Comparison of ENCODE assay signal across 1 cellular context in the genomic region with DNA sequence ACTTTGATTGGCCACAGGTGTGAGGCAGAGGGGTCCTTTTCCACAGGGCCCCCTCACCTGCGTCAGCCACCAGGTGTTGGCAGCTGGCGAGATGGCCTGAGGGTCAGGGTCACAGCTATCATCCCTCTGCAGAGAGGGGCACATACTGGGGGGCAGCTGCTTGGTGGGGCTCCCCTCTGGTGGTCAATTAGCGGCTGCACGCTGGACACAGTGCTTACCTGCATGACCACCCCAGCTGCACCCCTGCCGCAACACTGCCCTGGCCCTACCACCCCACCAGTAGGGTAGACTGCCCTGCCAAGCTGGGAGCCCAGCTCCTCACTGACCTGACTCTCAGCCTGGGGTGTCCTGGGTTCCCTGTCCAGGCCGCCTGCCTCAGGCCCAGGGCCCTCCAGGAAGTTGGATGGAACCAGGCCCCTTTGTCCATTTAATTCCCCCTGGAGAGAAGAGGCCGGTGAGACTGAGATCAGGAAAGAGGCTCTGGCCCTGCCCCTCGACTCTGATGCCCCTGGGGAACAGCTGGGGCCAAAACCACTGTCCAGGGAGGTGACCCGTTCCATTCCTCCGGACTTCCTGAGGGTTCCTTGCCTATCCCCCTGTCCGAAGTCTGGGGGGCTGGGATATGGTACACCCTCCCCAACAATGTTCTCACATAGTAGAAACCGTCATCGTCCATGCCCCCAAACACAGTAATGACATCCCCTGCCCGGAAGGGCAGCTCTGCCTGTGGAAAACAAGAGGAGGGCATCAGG.
TF ChIP-seq lines count a peak whose summit lies in the region.

No MANE protein-coding gene starts in this region.

TF ChIP-seq in GM23338, 12 proteins besides CTCF, POLR2A, EP300 and RAD21:
- no peak for TF ChIP-seq EZH2 (IDR thresholded peaks at IDR 0.05; ENCODE audit: low read depth, unreplicated experiment)
- TF ChIP-seq ZNF114 (CRISPR knock-in tag; IDR thresholded peaks at IDR 0.05): no peak
- no peak for TF ChIP-seq JUNB (IDR thresholded peaks at IDR 0.05; ENCODE audit: unreplicated experiment)
- no peak for TF ChIP-seq POLR2AphosphoS5 (IDR thresholded peaks at IDR 0.05; ENCODE audit: low read depth)
- TF ChIP-seq STAT1 (IDR thresholded peaks at IDR 0.05; ENCODE audit: unreplicated experiment): no peak
- TF ChIP-seq, protein P1, sequence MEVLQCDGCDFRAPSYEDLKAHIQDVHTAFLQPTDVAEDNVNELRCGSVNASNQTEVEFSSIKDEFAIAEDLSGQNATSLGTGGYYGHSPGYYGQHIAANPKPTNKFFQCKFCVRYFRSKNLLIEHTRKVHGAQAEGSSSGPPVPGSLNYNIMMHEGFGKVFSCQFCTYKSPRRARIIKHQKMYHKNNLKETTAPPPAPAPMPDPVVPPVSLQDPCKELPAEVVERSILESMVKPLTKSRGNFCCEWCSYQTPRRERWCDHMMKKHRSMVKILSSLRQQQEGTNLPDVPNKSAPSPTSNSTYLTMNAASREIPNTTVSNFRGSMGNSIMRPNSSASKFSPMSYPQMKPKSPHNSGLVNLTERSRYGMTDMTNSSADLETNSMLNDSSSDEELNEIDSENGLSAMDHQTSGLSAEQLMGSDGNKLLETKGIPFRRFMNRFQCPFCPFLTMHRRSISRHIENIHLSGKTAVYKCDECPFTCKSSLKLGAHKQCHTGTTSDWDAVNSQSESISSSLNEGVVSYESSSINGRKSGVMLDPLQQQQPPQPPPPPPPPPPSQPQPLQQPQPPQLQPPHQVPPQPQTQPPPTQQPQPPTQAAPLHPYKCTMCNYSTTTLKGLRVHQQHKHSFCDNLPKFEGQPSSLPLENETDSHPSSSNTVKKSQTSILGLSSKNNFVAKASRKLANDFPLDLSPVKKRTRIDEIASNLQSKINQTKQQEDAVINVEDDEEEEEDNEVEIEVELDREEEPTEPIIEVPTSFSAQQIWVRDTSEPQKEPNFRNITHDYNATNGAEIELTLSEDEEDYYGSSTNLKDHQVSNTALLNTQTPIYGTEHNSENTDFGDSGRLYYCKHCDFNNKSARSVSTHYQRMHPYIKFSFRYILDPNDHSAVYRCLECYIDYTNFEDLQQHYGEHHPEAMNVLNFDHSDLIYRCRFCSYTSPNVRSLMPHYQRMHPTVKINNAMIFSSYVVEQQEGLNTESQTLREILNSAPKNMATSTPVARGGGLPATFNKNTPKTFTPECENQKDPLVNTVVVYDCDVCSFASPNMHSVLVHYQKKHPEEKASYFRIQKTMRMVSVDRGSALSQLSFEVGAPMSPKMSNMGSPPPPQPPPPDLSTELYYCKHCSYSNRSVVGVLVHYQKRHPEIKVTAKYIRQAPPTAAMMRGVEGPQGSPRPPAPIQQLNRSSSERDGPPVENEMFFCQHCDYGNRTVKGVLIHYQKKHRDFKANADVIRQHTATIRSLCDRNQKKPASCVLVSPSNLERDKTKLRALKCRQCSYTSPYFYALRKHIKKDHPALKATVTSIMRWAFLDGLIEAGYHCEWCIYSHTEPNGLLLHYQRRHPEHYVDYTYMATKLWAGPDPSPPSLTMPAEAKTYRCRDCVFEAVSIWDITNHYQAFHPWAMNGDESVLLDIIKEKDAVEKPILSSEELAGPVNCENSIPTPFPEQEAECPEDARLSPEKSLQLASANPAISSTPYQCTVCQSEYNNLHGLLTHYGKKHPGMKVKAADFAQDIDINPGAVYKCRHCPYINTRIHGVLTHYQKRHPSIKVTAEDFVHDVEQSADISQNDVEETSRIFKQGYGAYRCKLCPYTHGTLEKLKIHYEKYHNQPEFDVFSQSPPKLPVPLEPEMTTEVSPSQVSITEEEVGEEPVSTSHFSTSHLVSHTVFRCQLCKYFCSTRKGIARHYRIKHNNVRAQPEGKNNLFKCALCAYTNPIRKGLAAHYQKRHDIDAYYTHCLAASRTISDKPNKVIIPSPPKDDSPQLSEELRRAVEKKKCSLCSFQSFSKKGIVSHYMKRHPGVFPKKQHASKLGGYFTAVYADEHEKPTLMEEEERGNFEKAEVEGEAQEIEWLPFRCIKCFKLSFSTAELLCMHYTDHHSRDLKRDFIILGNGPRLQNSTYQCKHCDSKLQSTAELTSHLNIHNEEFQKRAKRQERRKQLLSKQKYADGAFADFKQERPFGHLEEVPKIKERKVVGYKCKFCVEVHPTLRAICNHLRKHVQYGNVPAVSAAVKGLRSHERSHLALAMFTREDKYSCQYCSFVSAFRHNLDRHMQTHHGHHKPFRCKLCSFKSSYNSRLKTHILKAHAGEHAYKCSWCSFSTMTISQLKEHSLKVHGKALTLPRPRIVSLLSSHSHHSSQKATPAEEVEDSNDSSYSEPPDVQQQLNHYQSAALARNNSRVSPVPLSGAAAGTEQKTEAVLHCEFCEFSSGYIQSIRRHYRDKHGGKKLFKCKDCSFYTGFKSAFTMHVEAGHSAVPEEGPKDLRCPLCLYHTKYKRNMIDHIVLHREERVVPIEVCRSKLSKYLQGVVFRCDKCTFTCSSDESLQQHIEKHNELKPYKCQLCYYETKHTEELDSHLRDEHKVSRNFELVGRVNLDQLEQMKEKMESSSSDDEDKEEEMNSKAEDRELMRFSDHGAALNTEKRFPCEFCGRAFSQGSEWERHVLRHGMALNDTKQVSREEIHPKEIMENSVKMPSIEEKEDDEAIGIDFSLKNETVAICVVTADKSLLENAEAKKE (CRISPR knock-in tag; IDR thresholded peaks at IDR 0.05): no peak
